16 cellular contexts compared by ENCODE assay signal in genomic region chr5:61200582-61201155, GRCh38. TPM values are rescaled to one million over a fixed set of nuclear protein-coding genes. Genes with fewer than 3 reads are reported as not detected.
DNase-seq lines count a peak whose midpoint lies in the region; ATAC-seq, FAIRE-seq and TF ChIP-seq lines count a peak whose summit lies in the region.
"Had no signal": no experiment of that assay in that cellular context is flagged by ENCODE, and none has a peak within 500 bp of the region (broad histone marks: within the 10 kb centered on the region; RNA-seq: fewer than 3 reads in every experiment).

No MANE protein-coding gene starts in this region.

- ATAC-seq in HG02798 (IDR thresholded peaks at IDR 0.05; ENCODE audit: poor library complexity, unreplicated experiment) (peak; percentile 80), gastrocnemius medialis (no peak)
- ATAC-seq: HCT116, SK-N-SH treated with all-trans-retinoic acid at 6 μM for 48 hours had no signal

- no peaks in the 10 kb centered on the region for H3K79me2 ChIP-seq in smooth muscle cell (ENCODE audit: low read depth)

- H3K27me3 ChIP-seq in smooth muscle cell (ENCODE audit: low read depth): no peaks in the 10 kb centered on the region
- peaks cover 0 to 3% of the 10 kb centered on the region in 2 donors for H3K27me3 ChIP-seq in small intestine (ENCODE audit: control insufficient read depth in 2 of 2, insufficient read depth in 2 of 2, low read length in 2 of 2)
- H3K27me3 ChIP-seq in gastrocnemius medialis: no peaks in the 10 kb centered on the region
- H3K27me3 ChIP-seq: right atrium auricular region had no signal

- H3K9ac ChIP-seq in smooth muscle cell (ENCODE audit: low read depth): peak overlapping the region; percentile 73

- TF ChIP-seq POLR2A in GM18951 (IDR thresholded peaks at IDR 0.05; ENCODE audit: extremely low read depth, insufficient read depth, insufficient read length): peak; percentile 20
- TF ChIP-seq POLR2A in gastrocnemius medialis (IDR thresholded peaks at IDR 0.05): no peak

- H2AFZ ChIP-seq in smooth muscle cell (ENCODE audit: low read depth): no peak overlapping the region

- intact Hi-C loops in gastrocnemius medialis (cut with DNase I; ENCODE audit: low total_unique reads): no loop called here

- H4K20me1 ChIP-seq in smooth muscle cell (ENCODE audit: low read depth): no peaks in the 10 kb centered on the region

- 50% methylated on average over 8 of the region's 8 CpGs for whole genome bisulfite sequencing in smooth muscle cell (ENCODE audit: low lambda C conversion rate)
- WGBS in small intestine, 3 donors: 86 to 96% (median 87%) methylated on average over 8 of the region's 8 CpGs

- no peak overlapping the region for H3K4me3 ChIP-seq in smooth muscle cell
- H3K4me3 ChIP-seq in small intestine (ENCODE audit: low read depth in 1 of 2, low read length in 2 of 2): no peak overlapping the region
- no peak overlapping the region for H3K4me3 ChIP-seq in gastrocnemius medialis
- H3K4me3 ChIP-seq: right atrium auricular region had no signal

- H3K27ac ChIP-seq in smooth muscle cell (ENCODE audit: low read depth) (peak overlapping the region; percentile 95), small intestine (ENCODE audit: low read depth in 1 of 2, low read length in 1 of 2) (no peak overlapping the region), gastrocnemius medialis (no peak overlapping the region)
- H3K27ac ChIP-seq: right atrium auricular region had no signal

- in situ Hi-C loops in GM18951 (cut with MboI; ENCODE audit: low sequenced_read_pairs, unreplicated experiment) (no loop called here), gastrocnemius medialis (cut with MboI; ENCODE audit: low sequenced_read_pairs in 4 of 4) (no loop called here)

- H3K36me3 ChIP-seq in smooth muscle cell (ENCODE audit: low read depth) (no peaks in the 10 kb centered on the region), small intestine (ENCODE audit: control insufficient read depth in 2 of 2, insufficient read depth in 2 of 2, low read length in 2 of 2) (no peaks in the 10 kb centered on the region), gastrocnemius medialis (no peaks in the 10 kb centered on the region)
- H3K36me3 ChIP-seq: right atrium auricular region had no signal

- TF ChIP-seq CTCF in smooth muscle cell (IDR thresholded peaks at IDR 0.05; ENCODE audit: borderline replicate concordance, insufficient read depth, poor library complexity, severe bottlenecking) (no peak), gastrocnemius medialis (IDR thresholded peaks at IDR 0.05 in 4 of 5, conservative IDR thresholded peaks at IDR 0.05 in 1 of 5) (no peak)

- no peaks in the 10 kb centered on the region for H3K4me1 ChIP-seq in smooth muscle cell (ENCODE audit: low read depth)
- H3K4me1 ChIP-seq in small intestine (ENCODE audit: control insufficient read depth in 2 of 2, insufficient read depth in 1 of 2, low read depth in 1 of 2, low read length in 1 of 2): no peaks in the 10 kb centered on the region
- no peaks in the 10 kb centered on the region for H3K4me1 ChIP-seq in gastrocnemius medialis
- H3K4me1 ChIP-seq: right atrium auricular region had no signal

- FAIRE-seq in small intestine (lab: Jason Lieb, UNC): no peak
- FAIRE-seq: HTR-8/SVneo had no signal

- peak overlapping the region; percentile 41 for H3K4me2 ChIP-seq in smooth muscle cell

- H3K9me3 ChIP-seq in smooth muscle cell (replicated peaks; ENCODE audit: low read depth): no peaks in the 10 kb centered on the region
- no peaks in the 10 kb centered on the region for H3K9me3 ChIP-seq in small intestine (ENCODE audit: control insufficient read depth, low read depth)
- no peaks in the 10 kb centered on the region for H3K9me3 ChIP-seq in gastrocnemius medialis

- H3F3A ChIP-seq in smooth muscle cell (ENCODE audit: low read depth): no peaks in the 10 kb centered on the region

- DNase-seq in NCI-H69 (lab: John Stamatoyannopoulos, UW): peak; percentile 72
- peak; percentile 3 for DNase-seq in smooth muscle cell (lab: John Stamatoyannopoulos, UW; ENCODE audit: unreplicated experiment)
- DNase-seq in small intestine: no peak
- DNase-seq in NCI-H2081 (lab: John Stamatoyannopoulos, UW): no peak
- DNase-seq in gastrocnemius medialis: no peak
- DNase-seq: activated CD4-positive, alpha-beta T cell treated with anti-CD3 and anti-CD28 coated beads for 4 hours; activated gamma-delta T cell treated with Interleukin-2 at 50 U/mL for 16 hours; caudate nucleus; erythroblast; NCI-H1694 treated with DMSO at 0.1 percent for 48 hours had no signal

RNA-seq across cellular contexts. Expression of gene SMIM15, which starts 38.4 kb away (rescaled TPM):
- total RNA-seq in smooth muscle cell (47.5 and 52.2 TPM in 2 replicates), gastrocnemius medialis (10 to 100 TPM in 2 of 4 donors, 1 to 10 TPM in 2; 6.2 to 17.1 (median 10.4) TPM)
- polyA plus RNA-seq in smooth muscle cell (46.5 and 51.4 TPM in 2 replicates), small intestine (10 to 100 TPM; 43.2 to 62.2 (median 50.2) TPM)

Comparison
In these comparisons a context has a peak if more than half of its experiments do, and no peak if none do; other contexts are left out.
1. DNase-seq: peak in NCI-H69 (single experiment) and smooth muscle cell (single experiment); none in small intestine (single experiment), NCI-H2081 (0 of 2) and gastrocnemius medialis (0 of 2).